Comparison of ENCODE assay signal across 38 cellular contexts in the genomic region with DNA sequence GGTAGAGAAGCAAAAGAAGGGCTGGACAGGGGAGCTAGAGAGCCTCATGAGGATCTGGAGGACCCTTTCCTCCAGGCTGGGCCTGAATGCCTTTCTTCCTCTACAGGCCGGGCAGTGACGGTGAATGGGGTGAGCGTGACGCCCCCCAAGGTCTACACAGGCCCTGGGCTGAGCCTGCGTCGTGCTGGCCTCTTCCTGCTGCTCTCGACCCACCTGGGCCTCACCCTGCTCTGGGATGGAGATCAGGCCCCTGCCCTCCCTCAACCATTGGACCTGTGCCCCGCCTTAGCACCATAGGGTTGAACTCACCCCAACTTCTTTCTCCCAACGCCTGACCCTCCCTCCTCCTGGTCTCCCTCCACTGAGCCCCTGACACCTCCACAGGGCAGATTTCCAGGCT. TPM values are rescaled to one million over a fixed set of nuclear protein-coding genes. Genes with fewer than 3 reads are reported as not detected.
"Had no signal": no experiment of that assay in that cellular context is flagged by ENCODE, and none has a peak within 500 bp of the region (broad histone marks: within the 10 kb centered on the region; RNA-seq: fewer than 3 reads in every experiment).

No MANE protein-coding gene starts in this region.

- H3K4me1 ChIP-seq: ascending aorta, breast epithelium had no signal

- H3K4me1 Mint-ChIP-seq: activated naive CD4-positive, alpha-beta T cell treated with anti-CD3 and anti-CD28 coated beads, Interleukin-2, amount 50 U/mL, for 24 hours; activated naive CD8-positive, alpha-beta T cell treated with anti-CD3 and anti-CD28 coated beads, Interleukin-2, amount 50 U/mL, for 24 hours; activated T-helper 17 cell treated with anti-CD3 and anti-CD28 coated beads, Interleukin-2, amount 50 U/mL, for 72 hours; brain; central memory CD8-positive, alpha-beta T cell had no signal

- H3K36me3 ChIP-seq: adrenal gland, ascending aorta, brain microvascular endothelial cell, breast epithelium, cardiac muscle cell had no signal

- H3K27me3 ChIP-seq: ascending aorta, body of pancreas had no signal

- DNase-seq: activated effector memory CD4-positive, alpha-beta T cell treated with anti-CD3 and anti-CD28 coated beads, Interleukin-2, amount 50 U/mL, for 16 hours; activated gamma-delta T cell; activated gamma-delta T cell treated with Interleukin-2 at 50 U/mL for 16 hours; activated naive CD4-positive, alpha-beta T cell; activated naive CD4-positive, alpha-beta T cell treated with anti-CD3 and anti-CD28 coated beads for 36 hours; activated naive CD4-positive, alpha-beta T cell treated with anti-CD3 and anti-CD28 coated beads, Interleukin-2, amount 10 ng/mL, durations not matched to agents 7 days and 5 days; activated naive CD4-positive, alpha-beta T cell treated with anti-CD3 and anti-CD28 coated beads, Interleukin-2, amount 50 U/mL, for 16 hours; activated naive CD4-positive, alpha-beta T cell treated with Interleukin-2 at 50 U/mL for 16 hours; activated naive CD8-positive, alpha-beta T cell treated with anti-CD3 and anti-CD28 coated beads for 36 hours; activated naive CD8-positive, alpha-beta T cell treated with anti-CD3 and anti-CD28 coated beads, Interleukin-2, amount 10 ng/mL, durations not matched to agents 7 days and 5 days; activated naive CD8-positive, alpha-beta T cell treated with anti-CD3 and anti-CD28 coated beads, Interleukin-2, amount 50 U/mL, for 24 hours; activated T-cell treated with anti-CD3 and anti-CD28 coated beads, Interleukin-2, amount 50 U/mL, for 1 hour; activated T-cell treated with anti-CD3 and anti-CD28 coated beads, Interleukin-2, amount 50 U/mL, for 24 hours; activated T-cell treated with anti-CD3 and anti-CD28 coated beads, Interleukin-2, amount 50 U/mL, for 4 hours; activated T-cell treated with anti-CD3 and anti-CD28 coated beads, Interleukin-2, amount 50 U/mL, for 48 hours; activated T-cell treated with anti-CD3 and anti-CD28 coated beads, Interleukin-2, amount 50 U/mL, for 72 hours; adrenal gland; amniotic stem cell; amygdala; anterior cingulate cortex; body of pancreas; brain microvascular endothelial cell; caudate nucleus; central memory CD4-positive, alpha-beta T cell; cerebellar nuclear complex had no signal

- ATAC-seq: activated naive CD4-positive, alpha-beta T cell treated with anti-CD3 and anti-CD28 coated beads, Interleukin-2, amount 50 U/mL, for 72 hours; activated naive CD8-positive, alpha-beta T cell treated with anti-CD3 and anti-CD28 coated beads, Interleukin-2, amount 50 U/mL, for 24 hours; activated T-cell treated with anti-CD3 and anti-CD28 coated beads, Interleukin-2, amount 50 U/mL, for 4 hours; activated T-cell treated with anti-CD3 and anti-CD28 coated beads, Interleukin-2, amount 50 U/mL, for 72 hours; activated T-helper 17 cell treated with anti-CD3 and anti-CD28 coated beads, Interleukin-2, amount 50 U/mL, for 72 hours; body of pancreas had no signal

- H3K4me3 Mint-ChIP-seq: activated naive CD4-positive, alpha-beta T cell treated with anti-CD3 and anti-CD28 coated beads for 36 hours; activated naive CD4-positive, alpha-beta T cell treated with anti-CD3 and anti-CD28 coated beads, Interleukin-2, amount 10 ng/mL, durations not matched to agents 7 days and 5 days; activated naive CD4-positive, alpha-beta T cell treated with anti-CD3 and anti-CD28 coated beads, Interleukin-2, amount 50 U/mL, for 24 hours; activated naive CD8-positive, alpha-beta T cell; activated naive CD8-positive, alpha-beta T cell treated with anti-CD3 and anti-CD28 coated beads for 36 hours; activated naive CD8-positive, alpha-beta T cell treated with anti-CD3 and anti-CD28 coated beads, Interleukin-2, amount 10 ng/mL, durations not matched to agents 7 days and 5 days; activated naive CD8-positive, alpha-beta T cell treated with anti-CD3 and anti-CD28 coated beads, Interleukin-2, amount 50 U/mL, for 24 hours; activated T-cell treated with anti-CD3 and anti-CD28 coated beads, Interleukin-2, amount 50 U/mL, for 24 hours; activated T-cell treated with anti-CD3 and anti-CD28 coated beads, Interleukin-2, amount 50 U/mL, for 4 hours; activated T-cell treated with anti-CD3 and anti-CD28 coated beads, Interleukin-2, amount 50 U/mL, for 72 hours; activated T-helper 1 cell treated with anti-CD3 and anti-CD28 coated beads, Interleukin-12 subunit alpha, Interleukin-12 subunit beta, Interleukin-2, Interleukin-4 antibody, amounts not matched to agents 30 ng/mL and 10 ng/mL and 1 ng/mL, durations not matched to agents 14 hours and 24 hours and 36 hours; activated T-helper 17 cell treated with anti-CD3 and anti-CD28 coated beads, Interleukin-2, amount 50 U/mL, for 72 hours; brain; central memory CD8-positive, alpha-beta T cell had no signal

- H3K27ac ChIP-seq: adrenal gland, ascending aorta, body of pancreas, brain microvascular endothelial cell, breast epithelium, cardiac muscle cell had no signal

- H3K27ac Mint-ChIP-seq: activated naive CD4-positive, alpha-beta T cell treated with anti-CD3 and anti-CD28 coated beads for 36 hours; activated naive CD4-positive, alpha-beta T cell treated with anti-CD3 and anti-CD28 coated beads, Interleukin-2, amount 10 ng/mL, durations not matched to agents 7 days and 5 days; activated naive CD4-positive, alpha-beta T cell treated with anti-CD3 and anti-CD28 coated beads, Interleukin-2, amount 50 U/mL, for 24 hours; activated naive CD4-positive, alpha-beta T cell treated with anti-CD3 and anti-CD28 coated beads, Interleukin-2, amount 50 U/mL, for 72 hours; activated naive CD8-positive, alpha-beta T cell; activated naive CD8-positive, alpha-beta T cell treated with anti-CD3 and anti-CD28 coated beads for 36 hours; activated naive CD8-positive, alpha-beta T cell treated with anti-CD3 and anti-CD28 coated beads, Interleukin-2, amount 10 ng/mL, durations not matched to agents 7 days and 5 days; activated naive CD8-positive, alpha-beta T cell treated with anti-CD3 and anti-CD28 coated beads, Interleukin-2, amount 50 U/mL, for 24 hours; activated T-cell treated with anti-CD3 and anti-CD28 coated beads, Interleukin-2, amount 50 U/mL, for 24 hours; activated T-cell treated with anti-CD3 and anti-CD28 coated beads, Interleukin-2, amount 50 U/mL, for 72 hours; activated T-helper 1 cell treated with anti-CD3 and anti-CD28 coated beads, Interleukin-12 subunit alpha, Interleukin-12 subunit beta, Interleukin-2, Interleukin-4 antibody, amounts not matched to agents 30 ng/mL and 10 ng/mL and 1 ng/mL, durations not matched to agents 14 hours and 24 hours and 36 hours; activated T-helper 17 cell treated with anti-CD3 and anti-CD28 coated beads, Interleukin-2, amount 50 U/mL, for 72 hours; activated T-helper 2 cell treated with anti-CD3 and anti-CD28 coated beads, Interferon-gamma antibody, Interleukin-2, Interleukin-4, amounts not matched to agents 10 μg/mL and 5 μg/mL and 100 μg/mL, durations not matched to agents 14 hours and 24 hours and 36 hours; brain had no signal

- H3K9me3 Mint-ChIP-seq: activated naive CD4-positive, alpha-beta T cell treated with anti-CD3 and anti-CD28 coated beads for 36 hours; activated naive CD4-positive, alpha-beta T cell treated with anti-CD3 and anti-CD28 coated beads, Interleukin-2, amount 10 ng/mL, durations not matched to agents 7 days and 5 days; activated naive CD4-positive, alpha-beta T cell treated with anti-CD3 and anti-CD28 coated beads, Interleukin-2, amount 50 U/mL, for 24 hours; activated naive CD4-positive, alpha-beta T cell treated with anti-CD3 and anti-CD28 coated beads, Interleukin-2, amount 50 U/mL, for 72 hours; activated naive CD8-positive, alpha-beta T cell treated with anti-CD3 and anti-CD28 coated beads for 36 hours; activated naive CD8-positive, alpha-beta T cell treated with anti-CD3 and anti-CD28 coated beads, Interleukin-2, amount 10 ng/mL, durations not matched to agents 7 days and 5 days; activated naive CD8-positive, alpha-beta T cell treated with anti-CD3 and anti-CD28 coated beads, Interleukin-2, amount 50 U/mL, for 24 hours; activated T-cell treated with anti-CD3 and anti-CD28 coated beads, Interleukin-2, amount 50 U/mL, for 24 hours; activated T-cell treated with anti-CD3 and anti-CD28 coated beads, Interleukin-2, amount 50 U/mL, for 4 hours; activated T-cell treated with anti-CD3 and anti-CD28 coated beads, Interleukin-2, amount 50 U/mL, for 72 hours; activated T-helper 1 cell treated with anti-CD3 and anti-CD28 coated beads, Interleukin-12 subunit alpha, Interleukin-12 subunit beta, Interleukin-2, Interleukin-4 antibody, amounts not matched to agents 30 ng/mL and 10 ng/mL and 1 ng/mL, durations not matched to agents 14 hours and 24 hours and 36 hours; activated T-helper 17 cell treated with anti-CD3 and anti-CD28 coated beads, Interleukin-2, amount 50 U/mL, for 72 hours; activated T-helper 2 cell treated with anti-CD3 and anti-CD28 coated beads, Interferon-gamma antibody, Interleukin-2, Interleukin-4, amounts not matched to agents 10 μg/mL and 5 μg/mL and 100 μg/mL, durations not matched to agents 14 hours and 24 hours and 36 hours; brain; central memory CD8-positive, alpha-beta T cell had no signal

- H3K9me3 ChIP-seq: adrenal gland, ascending aorta, body of pancreas, breast epithelium had no signal

- FAIRE-seq: astrocyte, bronchial epithelial cell had no signal

- H3K4me3 ChIP-seq: adrenal gland, ascending aorta, body of pancreas, breast epithelium, cardiac muscle cell had no signal

RNA-seq across cellular contexts. Expression of a gene that starts 12.6 kb away (rescaled TPM):
- total RNA-seq: activated T-helper 2 cell treated with anti-CD3 and anti-CD28 coated beads, Interferon-gamma antibody, Interleukin-2, Interleukin-4, amounts not matched to agents 10 μg/mL and 5 μg/mL and 100 μg/mL, durations not matched to agents 14 hours and 24 hours and 36 hours had no signal
